Comparison of ENCODE assay signal across 8 cellular contexts in genomic region chr16:18401159-18401558, GRCh38.
A peak's percentile ranks its signal among the peaks of the same experiment; 100 is the strongest.
DNase-seq lines count a peak whose midpoint lies in the region; TF ChIP-seq lines count a peak whose summit lies in the region.
"Not testable (repeated sequence)": the region's sequence is repeated elsewhere in the genome, so short reads cannot be mapped to it uniquely, and the experiment has no call there.

No MANE protein-coding gene starts in this region.

- H3K9me2 ChIP-seq in hepatocyte (replicated peaks; ENCODE audit: insufficient read depth) = not testable (repeated sequence)

- not testable (repeated sequence) for H3K18ac ChIP-seq in neuronal stem cell (ENCODE audit: low read length)

- H2AK5ac ChIP-seq in neuronal stem cell (ENCODE audit: low read depth, low read length) = not testable (repeated sequence)

- peak overlapping the region; percentile 87 for H3K4me3 Mint-ChIP-seq in dendritic cell treated with granulocyte-macrophage colony-stimulating factor and Interleukin-4, amounts not matched to agents 40 ng/mL and 50 ng/mL, for 4 days

- H3K4me1 ChIP-seq in hepatocyte (ENCODE audit: insufficient read depth); neuronal stem cell (ENCODE audit: control insufficient read depth in 2 of 2, insufficient read depth in 1 of 2, low read depth in 1 of 2, low read length in 2 of 2): not testable (repeated sequence)

- CTCF ChIA-PET in AG04450 (lab: Charles Lee) = not testable (repeated sequence)

- POLR2A ChIA-PET in AG04450 (lab: Yijun Ruan, JAX) = not testable (repeated sequence)

- H3K79me2 ChIP-seq in hepatocyte = not testable (repeated sequence)

- intact Hi-C loops in dendritic cell treated with granulocyte-macrophage colony-stimulating factor and Interleukin-4, amounts not matched to agents 40 ng/mL and 50 ng/mL, for 4 days (cut with micrococcal nuclease) = not testable (repeated sequence)

- not testable (repeated sequence) for H3K36me3 ChIP-seq in hepatocyte (replicated peaks; ENCODE audit: insufficient read depth, low read depth); neuronal stem cell (replicated peaks in 1 of 2; ENCODE audit: control insufficient read depth in 2 of 2, insufficient read depth in 2 of 2, low read length in 2 of 2)

- not testable (repeated sequence) for H3K23ac ChIP-seq in neuronal stem cell (ENCODE audit: low read depth, low read length, poor library complexity)

- H3K4me3 ChIP-seq in AG04450 (ENCODE audit: low read depth, low read length) = peak overlapping the region; percentile 48
- H3K4me3 ChIP-seq in HFF-Myc (replicated peaks; ENCODE audit: low read depth, low read length) = peak overlapping the region; percentile 22; the same call in 1 of the 2 replicates
- not testable (repeated sequence) for H3K4me3 ChIP-seq in hepatocyte
- peak overlapping the region; percentile 26 to 67 for H3K4me3 ChIP-seq in neuronal stem cell (ENCODE audit: low read length in 2 of 2)

- not testable (repeated sequence) for H3K9me3 Mint-ChIP-seq in dendritic cell treated with granulocyte-macrophage colony-stimulating factor and Interleukin-4, amounts not matched to agents 40 ng/mL and 50 ng/mL, for 4 days

- H4K20me1 ChIP-seq in hepatocyte (ENCODE audit: insufficient read depth, poor library complexity, severe bottlenecking) = not testable (repeated sequence)

- H3K4ac ChIP-seq in neuronal stem cell (ENCODE audit: low read length) = not testable (repeated sequence)

- H3K4me1 Mint-ChIP-seq in dendritic cell treated with granulocyte-macrophage colony-stimulating factor and Interleukin-4, amounts not matched to agents 40 ng/mL and 50 ng/mL, for 4 days (ENCODE audit: low read depth) = not testable (repeated sequence)

- not testable (repeated sequence) for H3K9me3 ChIP-seq in AG04450 (ENCODE audit: control insufficient read depth, insufficient read depth, low read length); hepatocyte (ENCODE audit: low read depth); neuronal stem cell (replicated peaks in 1 of 2; ENCODE audit: control insufficient read depth in 2 of 2, insufficient read depth in 1 of 2, low read depth in 1 of 2, low read length in 2 of 2)

- H3K14ac ChIP-seq in neuronal stem cell (ENCODE audit: low read length) = not testable (repeated sequence)

- H3K27ac Mint-ChIP-seq in dendritic cell treated with granulocyte-macrophage colony-stimulating factor and Interleukin-4, amounts not matched to agents 40 ng/mL and 50 ng/mL, for 4 days = peak overlapping the region; percentile 79

- H3K9ac ChIP-seq in neuronal stem cell (ENCODE audit: low read depth, low read length, poor library complexity) = not testable (repeated sequence)

- H2AFZ ChIP-seq in hepatocyte; neuronal stem cell (ENCODE audit: low read length): not testable (repeated sequence)

- not testable (repeated sequence) for H3K27me3 Mint-ChIP-seq in dendritic cell treated with granulocyte-macrophage colony-stimulating factor and Interleukin-4, amounts not matched to agents 40 ng/mL and 50 ng/mL, for 4 days

- not testable (repeated sequence) for H2BK120ac ChIP-seq in neuronal stem cell (ENCODE audit: low read depth, low read length)

- not testable (repeated sequence) for H3K27me3 ChIP-seq in AG04450 (ENCODE audit: control insufficient read depth, insufficient read depth, low read length); hepatocyte; neuronal stem cell (ENCODE audit: control insufficient read depth in 3 of 3, insufficient read depth in 3 of 3, low read depth in 1 of 3, low read length in 3 of 3)

- H2BK5ac ChIP-seq in neuronal stem cell (ENCODE audit: low read length) = not testable (repeated sequence)

- not testable (repeated sequence) for H2BK15ac ChIP-seq in neuronal stem cell (ENCODE audit: low read length)

- TF ChIP-seq CTCF in AG04450 (IDR thresholded peaks at IDR 0.05; ENCODE audit: low read depth, low read length); HFF-Myc (IDR thresholded peaks at IDR 0.05; ENCODE audit: low read depth, low read length, missing control alignments); hepatocyte (IDR thresholded peaks at IDR 0.05; ENCODE audit: poor library complexity): not testable (repeated sequence)

- H4K91ac ChIP-seq in neuronal stem cell (ENCODE audit: low read depth, low read length, poor library complexity) = not testable (repeated sequence)

- not testable (repeated sequence) for H2BK12ac ChIP-seq in neuronal stem cell (ENCODE audit: low read length)

- not testable (repeated sequence) for H3K36me3 Mint-ChIP-seq in dendritic cell treated with granulocyte-macrophage colony-stimulating factor and Interleukin-4, amounts not matched to agents 40 ng/mL and 50 ng/mL, for 4 days (ENCODE audit: low read depth)

- DNase-seq in AG04450 (ENCODE audit: low read depth, low spot score); HFF-Myc (ENCODE audit: extremely low read depth, low read depth); hepatocyte (ENCODE audit: low spot score); neuronal stem cell (ENCODE audit: low spot score): not testable (repeated sequence)
- peak; percentile 22 for DNase-seq in activated CD4-positive, alpha-beta T cell treated with anti-CD3 and anti-CD28 coated beads for 48 hours
- peak; percentile 15 for DNase-seq in activated naive CD4-positive, alpha-beta T cell treated with anti-CD3 and anti-CD28 coated beads, Interleukin-2, amount 50 U/mL, for 16 hours
- DNase-seq in stimulated activated CD8-positive, alpha-beta memory T cell treated with anti-CD3 and anti-CD28 coated beads, Interleukin-15, amount 100 ng/mL, for 24 hours (ENCODE audit: low read depth) = peak; percentile 8

- not testable (repeated sequence) for H3K79me1 ChIP-seq in neuronal stem cell (ENCODE audit: low read depth, low read length)

- peak overlapping the region; percentile 64 for H3K4me2 ChIP-seq in hepatocyte
- not testable (repeated sequence) for H3K4me2 ChIP-seq in neuronal stem cell (ENCODE audit: insufficient read depth, low read length, poor library complexity, severe bottlenecking)

- H4K8ac ChIP-seq in neuronal stem cell (ENCODE audit: low read depth, low read length) = not testable (repeated sequence)

- not testable (repeated sequence) for H3K27ac ChIP-seq in AG04450 (ENCODE audit: low read depth, low read length); hepatocyte; neuronal stem cell (replicated peaks; ENCODE audit: low read length)

- WGBS in hepatocyte (ENCODE audit: low lambda C conversion rate, missing lambda C conversion rate) = 4% methylated on average over 9 of the region's 38 CpGs
- no CpG with 5 or more reads among the region's 38 CpGs for WGBS in neuronal stem cell (ENCODE audit: extremely low coverage in 2 of 2, insufficient read length in 2 of 2, insufficient replicate concordance in 1 of 2), 2 donors
